In genomic region chr4:6278801-6279197, GRCh38 we compare ENCODE assay signal across 8 cellular contexts. TPM values are rescaled to one million over a fixed set of nuclear protein-coding genes. Genes with fewer than 3 reads are reported as not detected.
DNase-seq lines count a peak whose midpoint lies in the region; ATAC-seq and TF ChIP-seq lines count a peak whose summit lies in the region.

No MANE protein-coding gene starts in this region.

- no peak overlapping the region for H3K27ac Mint-ChIP-seq in activated naive CD8-positive, alpha-beta T cell treated with anti-CD3 and anti-CD28 coated beads for 36 hours

- H3K4me3 ChIP-seq in mucosa of descending colon: no peak overlapping the region

- DNase-seq in GM19238 (ENCODE audit: insufficient read length, low spot score): peak; percentile 81
- DNase-seq in activated naive CD8-positive, alpha-beta T cell treated with anti-CD3 and anti-CD28 coated beads for 36 hours: peak; percentile 15
- DNase-seq in mucosa of descending colon: peak in 2 of 3 donors; percentile 48 to 50
- DNase-seq in kidney glomerular epithelial cell (lab: John Stamatoyannopoulos, UW): no peak
- DNase-seq in NAMALWA (ENCODE audit: low spot score): no peak
- DNase-seq in NCI-H524 treated with DMSO at 0.1 percent for 48 hours (lab: John Stamatoyannopoulos, UW): no peak
- DNase-seq in AG20443 (ENCODE audit: low spot score): no peak

- no peaks in the 10 kb centered on the region for H3K9me3 ChIP-seq in mucosa of descending colon

- H3K4me1 Mint-ChIP-seq in activated naive CD8-positive, alpha-beta T cell treated with anti-CD3 and anti-CD28 coated beads for 36 hours: peaks cover 8% of the 10 kb centered on the region

- no peaks in the 10 kb centered on the region for H3K9me3 Mint-ChIP-seq in activated naive CD8-positive, alpha-beta T cell treated with anti-CD3 and anti-CD28 coated beads for 36 hours

- no peaks in the 10 kb centered on the region for H3K27me3 Mint-ChIP-seq in activated naive CD8-positive, alpha-beta T cell treated with anti-CD3 and anti-CD28 coated beads for 36 hours

- peaks cover 24% of the 10 kb centered on the region for H3K4me1 ChIP-seq in mucosa of descending colon (ENCODE audit: low read depth)

- intact Hi-C loops in mucosa of descending colon (cut with DNase I, micrococcal nuclease): no loop called here

- no peaks in the 10 kb centered on the region for H3K36me3 ChIP-seq in mucosa of descending colon (ENCODE audit: low read depth)

- H3K36me3 Mint-ChIP-seq in activated naive CD8-positive, alpha-beta T cell treated with anti-CD3 and anti-CD28 coated beads for 36 hours: no peaks in the 10 kb centered on the region

- no peak for TF ChIP-seq CTCF in mucosa of descending colon (IDR thresholded peaks at IDR 0.05)

- H3K4me3 Mint-ChIP-seq in activated naive CD8-positive, alpha-beta T cell treated with anti-CD3 and anti-CD28 coated beads for 36 hours: no peak overlapping the region

- ATAC-seq in HG02970 (IDR thresholded peaks at IDR 0.05; ENCODE audit: low FRiP score, unreplicated experiment) (peak; percentile 68), mucosa of descending colon (peak; percentile 72)

RNA-seq across cellular contexts. Expression of gene WFS1, which starts 9.1 kb away (rescaled TPM):
- total RNA-seq in activated naive CD8-positive, alpha-beta T cell treated with anti-CD3 and anti-CD28 coated beads for 36 hours: 1 to 10 TPM; 2.1 to 2.2 TPM
- total RNA-seq in mucosa of descending colon: 10 to 100 TPM in 2 of 3 donors, 1 to 10 TPM in 1; 5.8 to 39.2 (median 14.9) TPM

Comparison
In these comparisons a context has a peak if more than half of its experiments do, and no peak if none do; other contexts are left out.
1. DNase-seq: peak in GM19238 (single experiment), activated naive CD8-positive, alpha-beta T cell treated with anti-CD3 and anti-CD28 coated beads for 36 hours (single experiment) and mucosa of descending colon (2 of 3); none in kidney glomerular epithelial cell (single experiment), NAMALWA (single experiment), NCI-H524 treated with DMSO at 0.1 percent for 48 hours (single experiment) and AG20443 (single experiment).